In genomic region chr3:38347421-38348200, GRCh38 we compare ENCODE assay signal across 8 cellular contexts. TPM values are rescaled to one million over a fixed set of nuclear protein-coding genes. Genes with fewer than 3 reads are reported as not detected.
A peak's percentile ranks its signal among the peaks of the same experiment; 100 is the strongest.
DNase-seq lines count a peak whose midpoint lies in the region; ATAC-seq and TF ChIP-seq lines count a peak whose summit lies in the region.

No MANE protein-coding gene starts in this region.

- no peaks in the 10 kb centered on the region for H3K36me3 ChIP-seq in GM06990 (ENCODE audit: control insufficient read depth, insufficient read depth, low read length)
- H3K36me3 ChIP-seq in PC-3 (ENCODE audit: low read depth, low read length), result peaks cover 20% of the 10 kb centered on the region
- H3K36me3 ChIP-seq in esophagus muscularis mucosa, result no peaks in the 10 kb centered on the region
- H3K36me3 ChIP-seq in prostate gland, result no peaks in the 10 kb centered on the region

- WGBS in esophagus muscularis mucosa, result 83% methylated on average over 18 of the region's 19 CpGs
- 83% methylated on average over 19 of the region's 19 CpGs for WGBS in prostate gland

- H3K27me3 ChIP-seq in GM06990 (replicated peaks; ENCODE audit: control insufficient read depth, insufficient read depth, low read length) (no peaks in the 10 kb centered on the region), PC-3 (ENCODE audit: low read length) (no peaks in the 10 kb centered on the region), esophagus muscularis mucosa (no peaks in the 10 kb centered on the region), prostate gland (replicated peaks; ENCODE audit: insufficient read depth) (no peaks in the 10 kb centered on the region)

- intact Hi-C loops in PC-3 (cut with micrococcal nuclease) (loop anchor here (2.0 to 10.0 kb wide), 3 partner anchors 131 to 317 kb away; no protein-coding TSS in a partner anchor), esophagus muscularis mucosa (cut with DNase I) (loop anchor here (2.0 to 10.0 kb wide), 3 partner anchors 131 to 297 kb away; partner anchors contain the start of gene SCN5A), prostate gland (cut with DNase I) (loop anchor here (2.0 to 5.0 kb wide), 3 partner anchors 133 to 230 kb away; partner anchors contain the start of gene EXOG)

- H3K27ac ChIP-seq in PC-3 (ENCODE audit: low read length) (no peak overlapping the region), esophagus muscularis mucosa (replicated peaks in 1 of 4) (peak overlapping the region in 1 of 4 donors; percentile 64), prostate gland (no peak overlapping the region)

- in situ Hi-C loops in G401 (cut with HindIII; ENCODE audit: low sequenced_read_pairs), result no loop called here

- H2AFZ ChIP-seq in PC-3 (ENCODE audit: low read length), result peak overlapping the region; percentile 96

- no peak for TF ChIP-seq EP300 in esophagus muscularis mucosa (IDR thresholded peaks at IDR 0.05)

- peaks cover 7% of the 10 kb centered on the region; the same call in 1 of the 2 replicates for H4K20me1 ChIP-seq in PC-3 (ENCODE audit: low read length)

- no peak for DNase-seq in GM06990 (ENCODE audit: extremely low read depth, insufficient read length)
- no peak for DNase-seq in PC-3
- DNase-seq in esophagus muscularis mucosa (ENCODE audit: extremely low spot score), result no peak
- no peak for DNase-seq in prostate gland (ENCODE audit: low spot score)
- DNase-seq in NCI-H1436 (lab: John Stamatoyannopoulos, UW), result no peak
- no peak for DNase-seq in Ammon's horn (ENCODE audit: low spot score)
- no peak for DNase-seq in G401 (ENCODE audit: low spot score)
- DNase-seq in NCI-H226, result no peak

- peak overlapping the region; percentile 77 for H3K4me3 ChIP-seq in GM06990 (replicated peaks; ENCODE audit: low read depth, low read length)
- peak overlapping the region; percentile 82 for H3K4me3 ChIP-seq in PC-3 (ENCODE audit: low read length)
- peak overlapping the region; percentile 62 to 88 (median 75) for H3K4me3 ChIP-seq in esophagus muscularis mucosa
- H3K4me3 ChIP-seq in prostate gland, result peak overlapping the region; percentile 63 to 65

- TF ChIP-seq POLR2A in esophagus muscularis mucosa (IDR thresholded peaks at IDR 0.05; ENCODE audit: low read depth) (no peak), prostate gland (IDR thresholded peaks at IDR 0.05) (no peak)

- H3K9me2 ChIP-seq in PC-3 (replicated peaks; ENCODE audit: low read length), result no peaks in the 10 kb centered on the region

- no peaks in the 10 kb centered on the region for H3F3A ChIP-seq in PC-3 (ENCODE audit: low read length, unreplicated experiment)

- no peak for TF ChIP-seq CTCF in GM06990 (IDR thresholded peaks at IDR 0.05; ENCODE audit: insufficient read depth, low read length, poor library complexity, severe bottlenecking)
- no peak for TF ChIP-seq CTCF in PC-3 (conservative IDR thresholded peaks at IDR 0.05; ENCODE audit: low read depth, low read length)
- TF ChIP-seq CTCF in esophagus muscularis mucosa (IDR thresholded peaks at IDR 0.05), result no peak
- TF ChIP-seq CTCF in prostate gland (IDR thresholded peaks at IDR 0.05), result no peak

- POLR2A ChIA-PET in PC-3 (lab: Charles Lee; ENCODE audit: unreplicated experiment), result no interaction called here

- peak overlapping the region; percentile 84 for H3K4me2 ChIP-seq in PC-3 (ENCODE audit: low read length)

- peaks cover 53% of the 10 kb centered on the region for H3K79me2 ChIP-seq in PC-3 (ENCODE audit: low read length)

- BruUV-seq in PC-3 (replicated peaks; lab: Mats Ljungman, UMichigan), result TSS peak; percentile 51

- peak overlapping the region; percentile 91 for H3K9ac ChIP-seq in PC-3 (ENCODE audit: low read length)

- H3K4me1 ChIP-seq in PC-3 (ENCODE audit: insufficient read depth, low read length) (peaks cover 33% of the 10 kb centered on the region), esophagus muscularis mucosa (peaks cover 5 to 20% (median 18%) of the 10 kb centered on the region in 4 donors), prostate gland (replicated peaks) (no peaks in the 10 kb centered on the region)

- ATAC-seq in PC-3, result no peak

- H3K9me3 ChIP-seq in PC-3 (ENCODE audit: low read length) (no peaks in the 10 kb centered on the region), esophagus muscularis mucosa (no peaks in the 10 kb centered on the region), prostate gland (no peaks in the 10 kb centered on the region)

- CTCF ChIA-PET in PC-3 (lab: Charles Lee), result interaction anchor here (1.4 kb wide), 1 partner anchor 182 kb away, joined by 3 read pairs; the partner anchor contains the start of gene OXSR1

RNA-seq across cellular contexts. Expression of gene XYLB, which starts 1.0 kb away (rescaled TPM):
- total RNA-seq in PC-3 (2014; rRNA removed), result 11.2 and 14.0 TPM in 2 replicates
- total RNA-seq in esophagus muscularis mucosa, result 1 to 10 TPM in 2 of 4 donors, under 1 TPM in 2; 0.65 to 2.5 (median 1.2) TPM
- total RNA-seq in prostate gland, result 1 to 10 TPM; 4.9 TPM
- 3.1 and 3.4 TPM in 2 replicates for total RNA-seq in G401 (2014; rRNA removed; shearing (Covaris generic))
